In genomic region chr17:33749171-33749570, GRCh38 we compare ENCODE assay signal across 15 cellular contexts.
DNase-seq lines count a peak whose midpoint lies in the region; ATAC-seq and TF ChIP-seq lines count a peak whose summit lies in the region.
"Had no signal": no experiment of that assay in that cellular context is flagged by ENCODE, and none has a peak within 500 bp of the region (broad histone marks: within the 10 kb centered on the region; RNA-seq: fewer than 3 reads in every experiment).

No MANE protein-coding gene starts in this region.

- H3K27ac Mint-ChIP-seq in endodermal cell: no peak overlapping the region
- H3K27ac Mint-ChIP-seq in stimulated activated effector memory CD8-positive, alpha-beta T cell treated with anti-CD3 and anti-CD28 coated beads, Interleukin-12 subunit alpha, Interleukin-12 subunit beta, amount 100 ng/mL, for 72 hours: no peak overlapping the region
- H3K27ac Mint-ChIP-seq: CD4-positive, alpha-beta memory T cell had no signal

- TF ChIP-seq CTCF in endodermal cell (conservative IDR thresholded peaks at IDR 0.05): no peak

- H3K36me3 ChIP-seq in BLaER1 treated with 17β-estradiol and CSF1 and Interleukin-3, amounts not matched to agents 10 nM and 100 nM: no peaks in the 10 kb centered on the region
- H3K36me3 ChIP-seq in endodermal cell (ENCODE audit: control insufficient read depth, insufficient read depth, low read length): no peaks in the 10 kb centered on the region

- no peak overlapping the region for H3K9ac ChIP-seq in BLaER1 treated with 17β-estradiol and CSF1 and Interleukin-3, amounts not matched to agents 10 nM and 100 nM
- H3K9ac ChIP-seq in endodermal cell (ENCODE audit: extremely low read depth, low read length, poor library complexity, severe bottlenecking): no peak overlapping the region

- H3K4me3 Mint-ChIP-seq in endodermal cell: no peak overlapping the region
- H3K4me3 Mint-ChIP-seq in stimulated activated effector memory CD8-positive, alpha-beta T cell treated with anti-CD3 and anti-CD28 coated beads, Interleukin-12 subunit alpha, Interleukin-12 subunit beta, amount 100 ng/mL, for 72 hours: no peak overlapping the region
- H3K4me3 Mint-ChIP-seq: CD4-positive, alpha-beta memory T cell had no signal

- H3K9me3 Mint-ChIP-seq in endodermal cell: no peaks in the 10 kb centered on the region
- no peaks in the 10 kb centered on the region for H3K9me3 Mint-ChIP-seq in stimulated activated effector memory CD8-positive, alpha-beta T cell treated with anti-CD3 and anti-CD28 coated beads, Interleukin-12 subunit alpha, Interleukin-12 subunit beta, amount 100 ng/mL, for 72 hours

- peak overlapping the region in 8 of 11 experiments; percentile 21 to 60 (median 42); a peak in 9 of 22 replicates for H3K4me2 ChIP-seq in BLaER1 treated with 17β-estradiol and CSF1 and Interleukin-3, amounts not matched to agents 10 nM and 100 nM

- DNase-seq in endodermal cell: peak; percentile 51
- no peak for DNase-seq in stimulated activated effector memory CD8-positive, alpha-beta T cell treated with anti-CD3 and anti-CD28 coated beads, Interleukin-12 subunit alpha, Interleukin-12 subunit beta, amount 100 ng/mL, for 72 hours (ENCODE audit: low spot score in 2 of 2)
- no peak for DNase-seq in NCI-H1048 (lab: John Stamatoyannopoulos, UW)
- DNase-seq in NCI-H748 treated with DMSO at 0.1 percent for 48 hours (lab: John Stamatoyannopoulos, UW): no peak
- DNase-seq in DMS 273 treated with DMSO at 0.1 percent for 48 hours (lab: John Stamatoyannopoulos, UW): no peak
- DNase-seq: Caco-2; CD4-positive, alpha-beta memory T cell; DMS79; EL; GDM1; GOT3; H7 had no signal

- peaks cover 8 to 20% (median 16%) of the 10 kb centered on the region in 10 experiments; a peak in 17 of 20 replicates for H3K4me1 ChIP-seq in BLaER1 treated with 17β-estradiol and CSF1 and Interleukin-3, amounts not matched to agents 10 nM and 100 nM
- H3K4me1 ChIP-seq in endodermal cell (ENCODE audit: control insufficient read depth, insufficient read depth, low read length): no peaks in the 10 kb centered on the region
- H3K4me1 ChIP-seq: Caco-2 had no signal

- H3K4me3 ChIP-seq in BLaER1 treated with 17β-estradiol and CSF1 and Interleukin-3, amounts not matched to agents 10 nM and 100 nM: no peak overlapping the region
- no peak overlapping the region for H3K4me3 ChIP-seq in endodermal cell (ENCODE audit: low read length)
- H3K4me3 ChIP-seq: GM12878 had no signal

- H3K27me3 ChIP-seq in BLaER1 treated with 17β-estradiol and CSF1 and Interleukin-3, amounts not matched to agents 10 nM and 100 nM: no peaks in the 10 kb centered on the region
- H3K27me3 ChIP-seq in endodermal cell (ENCODE audit: control insufficient read depth, insufficient read depth, low read length, poor library complexity, severe bottlenecking): no peaks in the 10 kb centered on the region

- WGBS in endodermal cell (ENCODE audit: insufficient coverage in 1 of 2, insufficient read length in 1 of 2), 2 experiments: 80 to 93% methylated on average over 2 to 6 of the region's 6 CpGs

- H3K27ac ChIP-seq in BLaER1 treated with 17β-estradiol and CSF1 and Interleukin-3, amounts not matched to agents 10 nM and 100 nM: no peak overlapping the region
- H3K27ac ChIP-seq in endodermal cell (ENCODE audit: low read depth, low read length): no peak overlapping the region

- peak; percentile 36 for ATAC-seq in stimulated activated effector memory CD8-positive, alpha-beta T cell treated with anti-CD3 and anti-CD28 coated beads, Interleukin-12 subunit alpha, Interleukin-12 subunit beta, amount 100 ng/mL, for 72 hours
- ATAC-seq: GM12878, HCT116 had no signal

- H3K9me3 ChIP-seq in BLaER1 treated with 17β-estradiol and CSF1 and Interleukin-3, amounts not matched to agents 10 nM and 100 nM (replicated peaks in 1 of 11): peaks cover 0 to 8% (median 0%) of the 10 kb centered on the region in 11 experiments; a peak in 5 of 22 replicates
- no peaks in the 10 kb centered on the region for H3K9me3 ChIP-seq in endodermal cell (ENCODE audit: control insufficient read depth, low read length)
- H3K9me3 ChIP-seq: Caco-2 had no signal

- H3K36me3 Mint-ChIP-seq in endodermal cell (ENCODE audit: low read depth): no peaks in the 10 kb centered on the region
- no peaks in the 10 kb centered on the region for H3K36me3 Mint-ChIP-seq in stimulated activated effector memory CD8-positive, alpha-beta T cell treated with anti-CD3 and anti-CD28 coated beads, Interleukin-12 subunit alpha, Interleukin-12 subunit beta, amount 100 ng/mL, for 72 hours
- H3K36me3 Mint-ChIP-seq: CD4-positive, alpha-beta memory T cell had no signal

- H4K20me1 ChIP-seq in BLaER1 treated with 17β-estradiol and CSF1 and Interleukin-3, amounts not matched to agents 10 nM and 100 nM: no peaks in the 10 kb centered on the region

- peaks cover 29% of the 10 kb centered on the region for H3K4me1 Mint-ChIP-seq in endodermal cell
- H3K4me1 Mint-ChIP-seq in stimulated activated effector memory CD8-positive, alpha-beta T cell treated with anti-CD3 and anti-CD28 coated beads, Interleukin-12 subunit alpha, Interleukin-12 subunit beta, amount 100 ng/mL, for 72 hours: no peaks in the 10 kb centered on the region

- H3K27me3 Mint-ChIP-seq in endodermal cell (ENCODE audit: insufficient read depth): peaks cover 37% of the 10 kb centered on the region
